ENCODE assay signal across 2 cellular contexts in genomic region chr3:177538743-177539730, GRCh38.
TF ChIP-seq lines count a peak whose summit lies in the region.

No MANE protein-coding gene starts in this region.

TF ChIP-seq in SK-N-SH, 30 proteins besides CTCF, POLR2A, EP300 and RAD21 (continued from another document):
- TF ChIP-seq, protein P1, sequence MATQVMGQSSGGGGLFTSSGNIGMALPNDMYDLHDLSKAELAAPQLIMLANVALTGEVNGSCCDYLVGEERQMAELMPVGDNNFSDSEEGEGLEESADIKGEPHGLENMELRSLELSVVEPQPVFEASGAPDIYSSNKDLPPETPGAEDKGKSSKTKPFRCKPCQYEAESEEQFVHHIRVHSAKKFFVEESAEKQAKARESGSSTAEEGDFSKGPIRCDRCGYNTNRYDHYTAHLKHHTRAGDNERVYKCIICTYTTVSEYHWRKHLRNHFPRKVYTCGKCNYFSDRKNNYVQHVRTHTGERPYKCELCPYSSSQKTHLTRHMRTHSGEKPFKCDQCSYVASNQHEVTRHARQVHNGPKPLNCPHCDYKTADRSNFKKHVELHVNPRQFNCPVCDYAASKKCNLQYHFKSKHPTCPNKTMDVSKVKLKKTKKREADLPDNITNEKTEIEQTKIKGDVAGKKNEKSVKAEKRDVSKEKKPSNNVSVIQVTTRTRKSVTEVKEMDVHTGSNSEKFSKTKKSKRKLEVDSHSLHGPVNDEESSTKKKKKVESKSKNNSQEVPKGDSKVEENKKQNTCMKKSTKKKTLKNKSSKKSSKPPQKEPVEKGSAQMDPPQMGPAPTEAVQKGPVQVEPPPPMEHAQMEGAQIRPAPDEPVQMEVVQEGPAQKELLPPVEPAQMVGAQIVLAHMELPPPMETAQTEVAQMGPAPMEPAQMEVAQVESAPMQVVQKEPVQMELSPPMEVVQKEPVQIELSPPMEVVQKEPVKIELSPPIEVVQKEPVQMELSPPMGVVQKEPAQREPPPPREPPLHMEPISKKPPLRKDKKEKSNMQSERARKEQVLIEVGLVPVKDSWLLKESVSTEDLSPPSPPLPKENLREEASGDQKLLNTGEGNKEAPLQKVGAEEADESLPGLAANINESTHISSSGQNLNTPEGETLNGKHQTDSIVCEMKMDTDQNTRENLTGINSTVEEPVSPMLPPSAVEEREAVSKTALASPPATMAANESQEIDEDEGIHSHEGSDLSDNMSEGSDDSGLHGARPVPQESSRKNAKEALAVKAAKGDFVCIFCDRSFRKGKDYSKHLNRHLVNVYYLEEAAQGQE (IDR thresholded peaks at IDR 0.05; ENCODE audit: low read depth, low read length) = no peak
- no peak for TF ChIP-seq GATA2 (CRISPR knock-in tag; IDR thresholded peaks at IDR 0.05)
- TF ChIP-seq, protein P2, sequence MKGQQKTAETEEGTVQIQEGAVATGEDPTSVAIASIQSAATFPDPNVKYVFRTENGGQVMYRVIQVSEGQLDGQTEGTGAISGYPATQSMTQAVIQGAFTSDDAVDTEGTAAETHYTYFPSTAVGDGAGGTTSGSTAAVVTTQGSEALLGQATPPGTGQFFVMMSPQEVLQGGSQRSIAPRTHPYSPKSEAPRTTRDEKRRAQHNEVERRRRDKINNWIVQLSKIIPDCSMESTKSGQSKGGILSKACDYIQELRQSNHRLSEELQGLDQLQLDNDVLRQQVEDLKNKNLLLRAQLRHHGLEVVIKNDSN (IDR thresholded peaks at IDR 0.05; ENCODE audit: borderline replicate concordance, low read depth) = no peak
- TF ChIP-seq CHD2 (IDR thresholded peaks at IDR 0.05; ENCODE audit: low read length, partially characterized antibody) = no peak

TF ChIP-seq in SK-N-SH treated with all-trans-retinoic acid at 6 μM for 48 hours, 23 proteins besides CTCF, POLR2A, EP300 and RAD21 (continued from another document):
- TF ChIP-seq TSHZ2 (CRISPR knock-in tag; IDR thresholded peaks at IDR 0.05) (no peak), TCF4 (CRISPR knock-in tag; IDR thresholded peaks at IDR 0.05; ENCODE audit: borderline replicate concordance) (no peak), RARB (CRISPR knock-in tag; IDR thresholded peaks at IDR 0.05) (no peak)
